ENCODE assay signal across 8 cellular contexts in genomic region chr5:143434261-143435206, GRCh38. TPM values are rescaled to one million over a fixed set of nuclear protein-coding genes. Genes with fewer than 3 reads are reported as not detected.
A peak's percentile ranks its signal among the peaks of the same experiment; 100 is the strongest.
DNase-seq lines count a peak whose midpoint lies in the region; ATAC-seq, FAIRE-seq and TF ChIP-seq lines count a peak whose summit lies in the region.

No MANE protein-coding gene starts in this region.

- H3K4me2 ChIP-seq in GM12878 (ENCODE audit: control insufficient read depth, insufficient read depth), result peak overlapping the region; percentile 91

- H3K4me1 Mint-ChIP-seq in mesothelial cell of epicardium (peaks cover 16% of the 10 kb centered on the region), chondrocyte (ENCODE audit: low read depth) (no peaks in the 10 kb centered on the region)

- peak in 1 of 2 experiments; percentile 44; a peak in 1 of 4 replicates for TF ChIP-seq EP300 in GM12878 (IDR thresholded peaks at IDR 0.05; ENCODE audit: borderline replicate concordance in 1 of 2, control insufficient read depth in 1 of 2, low read depth in 2 of 2, low read length in 2 of 2)

- peaks cover 36% of the 10 kb centered on the region for H3K79me2 ChIP-seq in GM12878 (ENCODE audit: control insufficient read depth, insufficient read depth, low read length)

- no peaks in the 10 kb centered on the region for H3K36me3 ChIP-seq in GM12878 (ENCODE audit: control insufficient read depth in 2 of 2, insufficient read depth in 2 of 2, low read length in 1 of 2)
- H3K36me3 ChIP-seq in rectal smooth muscle tissue (ENCODE audit: control insufficient read depth, insufficient read depth, low read length), result no peaks in the 10 kb centered on the region

- FAIRE-seq in GM12878 (lab: Jason Lieb, UNC), result no peak

- TF ChIP-seq RAD21 in GM12878 (IDR thresholded peaks at IDR 0.05; ENCODE audit: insufficient read depth, low read depth, low read length), result no peak

- H3K4me1 ChIP-seq in GM12878 (ENCODE audit: control insufficient read depth, insufficient read depth, low read length), result peaks cover 16% of the 10 kb centered on the region
- peaks cover 2% of the 10 kb centered on the region for H3K4me1 ChIP-seq in rectal smooth muscle tissue (ENCODE audit: control insufficient read depth, insufficient read depth, low read length)

- H3K27me3 ChIP-seq in GM12878 (replicated peaks in 1 of 2; ENCODE audit: control insufficient read depth in 2 of 2, insufficient read depth in 2 of 2, low read length in 1 of 2) (no peaks in the 10 kb centered on the region), rectal smooth muscle tissue (ENCODE audit: control insufficient read depth, insufficient read depth, low read length) (no peaks in the 10 kb centered on the region)

- TF ChIP-seq CTCF in GM12878 (IDR thresholded peaks at IDR 0.05 in 2 of 3, conservative IDR thresholded peaks at IDR 0.05 in 1 of 3; ENCODE audit: control insufficient read depth in 2 of 3, extremely low read depth in 1 of 3, insufficient read depth in 1 of 3, low read depth in 3 of 3, low read length in 3 of 3) (no peak), mesothelial cell of epicardium (IDR thresholded peaks at IDR 0.05; ENCODE audit: unreplicated experiment) (no peak), chondrocyte (IDR thresholded peaks at IDR 0.05) (no peak)

- H3K9ac ChIP-seq in GM12878 (ENCODE audit: control insufficient read depth, insufficient read depth, low read length) (peak overlapping the region; percentile 74), rectal smooth muscle tissue (ENCODE audit: low read length) (no peak overlapping the region)

- peak; percentile 2 for DNase-seq in NCI-H2227 (lab: John Stamatoyannopoulos, UW; ENCODE audit: unreplicated experiment)
- no peak for DNase-seq in NCI-H2227 treated with DMSO at 0.1 percent for 48 hours (lab: John Stamatoyannopoulos, UW)
- no peak for DNase-seq in GM12878 (ENCODE audit: low read depth, low spot score)
- DNase-seq in RKO (ENCODE audit: low spot score), result no peak
- DNase-seq in mesothelial cell of epicardium (ENCODE audit: low spot score in 2 of 2, unreplicated experiment in 2 of 2), result no peak
- no peak for DNase-seq in chondrocyte (ENCODE audit: low spot score)

- intact Hi-C loops in GM12878 (cut with micrococcal nuclease; ENCODE audit: unreplicated experiment), result loop anchor here (1.0 to 5.0 kb wide), 5 partner anchors 30 to 390 kb away; partner anchors contain the start of gene HMHB1

- H3K27ac ChIP-seq in GM12878 (ENCODE audit: control insufficient read depth, insufficient read depth), result peak overlapping the region; percentile 89
- no peak overlapping the region for H3K27ac ChIP-seq in rectal smooth muscle tissue (ENCODE audit: low read depth, low read length)

- H3K4me3 Mint-ChIP-seq in mesothelial cell of epicardium (no peak overlapping the region), chondrocyte (ENCODE audit: unreplicated experiment) (no peak overlapping the region)

- no peak for TF ChIP-seq POLR2A in GM12878 (IDR thresholded peaks at IDR 0.05; ENCODE audit: low read depth, low read length)

- in situ Hi-C loops in GM12878 (cut with MboI), result no loop called here

- RAD21 ChIA-PET in GM12878 (lab: Charles Lee; ENCODE audit: unreplicated experiment), result interaction anchor here (0.5 to 7.1 kb wide), 31 partner anchors 12 to 432 kb away, joined by 3 to 187 read pairs (median 4); partner anchors contain the start of gene NR3C1

- no peaks in the 10 kb centered on the region for H4K20me1 ChIP-seq in GM12878 (ENCODE audit: control insufficient read depth, insufficient read depth)

- H3K27ac Mint-ChIP-seq in mesothelial cell of epicardium, result no peak overlapping the region
- H3K27ac Mint-ChIP-seq in chondrocyte (ENCODE audit: unreplicated experiment), result no peak overlapping the region

- H2AFZ ChIP-seq in GM12878 (ENCODE audit: control insufficient read depth, low read depth, low read length), result peak overlapping the region; percentile 32

- peak; percentile 67 for ATAC-seq in GM12878

- TSS peak; percentile 91 for BruUV-seq in GM12878 (replicated peaks; lab: Mats Ljungman, UMichigan)

- H3K4me3 ChIP-seq in GM12878 (peak overlapping the region; percentile 49), rectal smooth muscle tissue (ENCODE audit: low read length) (peak overlapping the region; percentile 42)

- 8% methylated on average over 7 of the region's 7 CpGs for WGBS in GM12878 (ENCODE audit: insufficient coverage, insufficient replicate concordance, low lambda C conversion rate, missing lambda C conversion rate)

- SMC1A ChIA-PET in GM12878 (lab: Charles Lee; ENCODE audit: uncharacterized antibody, unreplicated experiment), result interaction anchor here (0.6 to 9.5 kb wide), 40 partner anchors 8 to 759 kb away, joined by 3 to 260 read pairs (median 5); partner anchors contain the start of gene NR3C1

- no peaks in the 10 kb centered on the region for H3K9me3 ChIP-seq in GM12878 (replicated peaks; ENCODE audit: control insufficient read depth, insufficient read depth, low read length)

- CTCF ChIA-PET in GM12878 (lab: Yijun Ruan, JAX), result interaction anchor here (0.6 to 5.1 kb wide), 18 partner anchors 9 to 511 kb away, joined by 3 to 49 read pairs (median 4); partner anchors contain the start of gene NR3C1

- H3K36me3 Mint-ChIP-seq in mesothelial cell of epicardium, result no peaks in the 10 kb centered on the region
- H3K36me3 Mint-ChIP-seq in chondrocyte (ENCODE audit: low read depth), result peaks cover 2% of the 10 kb centered on the region

- H3K9me3 Mint-ChIP-seq in mesothelial cell of epicardium (no peaks in the 10 kb centered on the region), chondrocyte (ENCODE audit: low read depth) (no peaks in the 10 kb centered on the region)

- peaks cover 13% of the 10 kb centered on the region for H3K27me3 Mint-ChIP-seq in mesothelial cell of epicardium (ENCODE audit: low read depth)
- H3K27me3 Mint-ChIP-seq in chondrocyte (ENCODE audit: low read depth), result no peaks in the 10 kb centered on the region

- POLR2A ChIA-PET in GM12878 (lab: Charles Lee), result interaction anchor here (0.6 to 9.5 kb wide), 15 partner anchors 8 to 395 kb away, joined by 3 to 138 read pairs (median 4); partner anchors contain the start of gene NR3C1

TF ChIP-seq in PFSK-1, 5 proteins besides CTCF, POLR2A, EP300 and RAD21:
- TF ChIP-seq TAF1 (IDR thresholded peaks at IDR 0.05; ENCODE audit: borderline replicate concordance, insufficient read depth, low read length), result no peak
- TF ChIP-seq SIN3A (IDR thresholded peaks at IDR 0.05; ENCODE audit: borderline replicate concordance, insufficient read depth, low read length), result 0 out of 2 replicates have a peak, but pooled peaks have one; percentile 34

TF ChIP-seq in GM12878, 131 proteins besides CTCF, POLR2A, EP300 and RAD21 (continues in another document):
- TF ChIP-seq CREB1 (IDR thresholded peaks at IDR 0.05; ENCODE audit: low read depth), result peak; percentile 86
- peak; percentile 69; the same call in 1 of the 2 replicates for TF ChIP-seq TCF12 (IDR thresholded peaks at IDR 0.05; ENCODE audit: low read depth, low read length)
- TF ChIP-seq SMARCA5 (IDR thresholded peaks at IDR 0.05), result peak; percentile 54
- peak; percentile 47 for TF ChIP-seq ZNF24 (IDR thresholded peaks at IDR 0.05)
- peak; percentile 94 for TF ChIP-seq ESRRA (IDR thresholded peaks at IDR 0.05; ENCODE audit: low read length)
- 0 out of 2 replicates have a peak, but pooled peaks have one; percentile 14 for TF ChIP-seq SMC3 (IDR thresholded peaks at IDR 0.05; ENCODE audit: borderline replicate concordance, low read length)
- no peak for TF ChIP-seq ZNF207 (IDR thresholded peaks at IDR 0.05; ENCODE audit: borderline replicate concordance)
- TF ChIP-seq CBX5 (IDR thresholded peaks at IDR 0.05; ENCODE audit: low read depth), result 0 out of 2 replicates have a peak, but pooled peaks have one; percentile 10
- no peak for TF ChIP-seq E4F1 (IDR thresholded peaks at IDR 0.05; ENCODE audit: borderline replicate concordance, partially characterized antibody)
- no peak for TF ChIP-seq RCOR1 (conservative IDR thresholded peaks at IDR 0.05; ENCODE audit: low read depth, low read length)

RNA-seq across cellular contexts. Expression of gene NR3C1, which starts 31.0 kb away (rescaled TPM):
- 20.4 TPM for polyA plus RNA-seq in PFSK-1 (2012; ENCODE audit: insufficient read length, low read depth)
- 658 and 663 TPM in 2 replicates for total RNA-seq in GM12878 (2013; cell fraction: nucleolus; rRNA removed)
- total RNA-seq in GM12878 (2014; rRNA removed), result 79.9 and 108 TPM in 2 replicates
- 104 and 114 TPM in 2 replicates for total RNA-seq in GM12878 (2014; rRNA removed; fragmentation: Illumina TruSeq; extraction: Trizol)
- total RNA-seq in GM12878 (2021), result 124 and 134 TPM in 2 replicates
- 38.5 TPM for polyA plus RNA-seq in GM12878 (2011; ENCODE audit: low read depth)
- 141 and 181 TPM in 2 replicates for polyA plus RNA-seq in GM12878 (2011; rRNA removed)
- polyA plus RNA-seq in GM12878 (2011; cell fraction: cytosol; rRNA removed), result 63.4 and 85.5 TPM in 2 replicates
- polyA plus RNA-seq in GM12878 (2011; cell fraction: nucleus; rRNA removed), result 55.0 and 75.3 TPM in 2 replicates
- 41.4 and 59.0 TPM in 2 replicates for polyA plus RNA-seq in GM12878 (2012)
- polyA plus RNA-seq in GM12878 (2014; fragmentation: Illumina TruSeq; extraction: Trizol), result 83.7 and 104 TPM in 2 replicates
- polyA plus RNA-seq in GM12878 (2014; fragmentation: Nextera tagmentation; extraction: Ambion mirVana), result 100 to 1,000 TPM in 1 of 2 experiments, 10 to 100 TPM in 1; 89.0 to 119 TPM
- 37.2 and 49.7 TPM in 2 replicates for polyA plus RNA-seq in GM12878 (2014; rRNA removed)
- polyA plus RNA-seq in GM12878 (2016; fragmentation: Nextera tagmentation; extraction: Ambion mirVana), result 100 to 1,000 TPM; 114 to 123 TPM
- polyA minus RNA-seq in GM12878 (2011; rRNA and poly(A)+ RNA removed), result 252 and 261 TPM in 2 replicates
- polyA minus RNA-seq in GM12878 (2011; cell fraction: cytosol; rRNA and poly(A)+ RNA removed), result 80.9 and 85.6 TPM in 2 replicates
- 189 and 197 TPM in 2 replicates for polyA minus RNA-seq in GM12878 (2011; cell fraction: nucleus; rRNA and poly(A)+ RNA removed)
- 29.2 to 35.3 TPM (median 34.5 TPM) in 3 replicates for total RNA-seq in mesothelial cell of epicardium
- 37.1 to 46.4 TPM (median 44.6 TPM) in 3 replicates for total RNA-seq in chondrocyte
